Comparison of ENCODE assay signal across 8 cellular contexts in genomic region chr16:81778861-81779539, GRCh38. TPM values are rescaled to one million over a fixed set of nuclear protein-coding genes. Genes with fewer than 3 reads are reported as not detected.
A peak's percentile ranks its signal among the peaks of the same experiment; 100 is the strongest.
DNase-seq lines count a peak whose midpoint lies in the region; ATAC-seq and TF ChIP-seq lines count a peak whose summit lies in the region.

Gene PLCG2, plus strand, starts transcription at chr16:81779291. Its CDS starts 6,699 bp downstream, at chr16:81785990.

- H3K27me3 Mint-ChIP-seq in Caco-2 (ENCODE audit: insufficient read depth, unreplicated experiment): peaks cover 6% of the 10 kb centered on the region
- H3K27me3 Mint-ChIP-seq in activated naive CD4-positive, alpha-beta T cell treated with anti-CD3 and anti-CD28 coated beads, Interleukin-2, amount 10 ng/mL, durations not matched to agents 7 days and 5 days: peaks cover 85% of the 10 kb centered on the region

- H3K4me1 ChIP-seq in Caco-2 (peaks cover 7% of the 10 kb centered on the region), heart right ventricle (peaks cover 0 to 48% (median 13%) of the 10 kb centered on the region in 9 donors)

- H3K4me1 Mint-ChIP-seq in Caco-2 (ENCODE audit: low read depth, unreplicated experiment): peaks cover 19% of the 10 kb centered on the region
- H3K4me1 Mint-ChIP-seq in activated naive CD4-positive, alpha-beta T cell treated with anti-CD3 and anti-CD28 coated beads, Interleukin-2, amount 10 ng/mL, durations not matched to agents 7 days and 5 days: peaks cover 10% of the 10 kb centered on the region

- in situ Hi-C loops in SK-MEL-5 (cut with HindIII; ENCODE audit: low pct_unique_long_range_greater_than_20kb, low sequenced_read_pairs): no loop called here

- no peaks in the 10 kb centered on the region for H3K9me3 ChIP-seq in Caco-2
- H3K9me3 ChIP-seq in heart right ventricle: peaks cover 0 to 6% (median 0%) of the 10 kb centered on the region in 11 donors

- POLR2A ChIA-PET in Caco-2 (lab: Charles Lee): no interaction called here

- H3K36me3 Mint-ChIP-seq in Caco-2 (ENCODE audit: insufficient read depth, unreplicated experiment): peaks cover 5% of the 10 kb centered on the region
- H3K36me3 Mint-ChIP-seq in activated naive CD4-positive, alpha-beta T cell treated with anti-CD3 and anti-CD28 coated beads, Interleukin-2, amount 10 ng/mL, durations not matched to agents 7 days and 5 days: no peaks in the 10 kb centered on the region

- peak within 1 kb of the TSS; percentile 72 for H3K4me3 ChIP-seq in Caco-2 (ENCODE audit: low read depth, low read length)
- peak within 1 kb of the TSS; percentile 50 to 83 (median 71) for H3K4me3 ChIP-seq in heart right ventricle

- 1% methylated on average over 57 to 78 of the region's 78 CpGs for WGBS in heart right ventricle, 2 donors

- H3K4me3 Mint-ChIP-seq in Caco-2 (ENCODE audit: unreplicated experiment): peak within 1 kb of the TSS; percentile 73
- peak within 1 kb of the TSS; percentile 73 for H3K4me3 Mint-ChIP-seq in activated naive CD4-positive, alpha-beta T cell treated with anti-CD3 and anti-CD28 coated beads, Interleukin-2, amount 10 ng/mL, durations not matched to agents 7 days and 5 days

- H3K27ac ChIP-seq in heart right ventricle: peak within 1 kb of the TSS in 8 of 10 donors; percentile 40 to 91 (median 72)

- H3K36me3 ChIP-seq in Caco-2 (ENCODE audit: control insufficient read depth, insufficient read depth, low read length) (no peaks in the 10 kb centered on the region), heart right ventricle (no peaks in the 10 kb centered on the region)

- no TSS peak for BruUV-seq in Caco-2 (replicated peaks; lab: Mats Ljungman, UMichigan)

- intact Hi-C loops in Caco-2 (cut with micrococcal nuclease; ENCODE audit: unreplicated experiment) (loop anchor here (1.0 to 5.0 kb wide), 2 partner anchors 11 to 108 kb away; no protein-coding TSS in a partner anchor), heart right ventricle (cut with DNase I) (no loop called here)

- H3K27me3 ChIP-seq in Caco-2 (replicated peaks; ENCODE audit: control insufficient read depth, insufficient read depth, low read length): 0 out of 2 replicates have a peak, but pooled peaks cover 1% of the 10 kb centered on the region
- H3K27me3 ChIP-seq in heart right ventricle: peaks cover 0 to 21% (median 15%) of the 10 kb centered on the region in 7 donors

- TF ChIP-seq CTCF in Caco-2 (IDR thresholded peaks at IDR 0.05; ENCODE audit: insufficient read depth in 1 of 2, low read depth in 1 of 2, low read length in 1 of 2, severe bottlenecking in 1 of 2, unreplicated experiment in 1 of 2) (no peak), heart right ventricle (IDR thresholded peaks at IDR 0.05) (no peak)

- ATAC-seq in GM19452 (IDR thresholded peaks at IDR 0.05; ENCODE audit: unreplicated experiment): peak; percentile 82
- peak; percentile 80 for ATAC-seq in HG03520 (IDR thresholded peaks at IDR 0.05; ENCODE audit: unreplicated experiment)
- ATAC-seq in heart right ventricle: peak; percentile 81 to 95 (median 89)

- DNase-seq in Caco-2 (peak; percentile 80 to 91), SK-MEL-5 (ENCODE audit: low read depth, low spot score) (peak; percentile 54), heart right ventricle (peak; percentile 66 to 77), renal cortical epithelial cell (ENCODE audit: low read depth) (no peak), cerebellum (ENCODE audit: low spot score) (no peak)
- peak; percentile 82 for DNase-seq in activated naive CD4-positive, alpha-beta T cell treated with anti-CD3 and anti-CD28 coated beads, Interleukin-2, amount 10 ng/mL, durations not matched to agents 7 days and 5 days

- H3K9me3 Mint-ChIP-seq in Caco-2 (ENCODE audit: unreplicated experiment): no peaks in the 10 kb centered on the region
- no peaks in the 10 kb centered on the region for H3K9me3 Mint-ChIP-seq in activated naive CD4-positive, alpha-beta T cell treated with anti-CD3 and anti-CD28 coated beads, Interleukin-2, amount 10 ng/mL, durations not matched to agents 7 days and 5 days

- CTCF ChIA-PET in Caco-2 (lab: Charles Lee): interaction anchor here (1.0 to 1.5 kb wide), 3 partner anchors 14 to 250 kb away, joined by 3 to 4 read pairs (median 3); no protein-coding TSS in a partner anchor
- CTCF ChIA-PET in activated naive CD4-positive, alpha-beta T cell treated with anti-CD3 and anti-CD28 coated beads, Interleukin-2, amount 10 ng/mL, durations not matched to agents 7 days and 5 days (lab: Charles Lee): interaction anchor here (0.7 to 1.9 kb wide), 5 partner anchors 10 to 235 kb away, joined by 3 to 15 read pairs (median 3); no protein-coding TSS in a partner anchor

- peak within 1 kb of the TSS; percentile 67 for H3K27ac Mint-ChIP-seq in Caco-2 (ENCODE audit: unreplicated experiment)
- H3K27ac Mint-ChIP-seq in activated naive CD4-positive, alpha-beta T cell treated with anti-CD3 and anti-CD28 coated beads, Interleukin-2, amount 10 ng/mL, durations not matched to agents 7 days and 5 days: no peak within 1 kb of the TSS

RNA-seq across cellular contexts. Expression of gene PLCG2, which starts in this region (rescaled TPM):
- total RNA-seq in Caco-2 (2022) (10.3 and 14.4 TPM in 2 replicates), heart right ventricle (10 to 100 TPM in 2 of 10 donors, 1 to 10 TPM in 8; 4.1 to 18.2 (median 6.9) TPM), renal cortical epithelial cell (1.9 and 20.5 TPM in 2 replicates), cerebellum (3.2 TPM)
- total RNA-seq in SK-MEL-5 (2014; rRNA removed; shearing (Covaris generic)): 3.8 and 6.8 TPM in 2 replicates
- polyA plus RNA-seq in SK-MEL-5 (2015; cell fraction: cytosol; rRNA removed): 7.3 and 9.4 TPM in 2 replicates
- polyA plus RNA-seq in SK-MEL-5 (2015; cell fraction: nucleus; rRNA removed): 25.7 and 46.9 TPM in 2 replicates
- 1 to 10 TPM; 2.4 to 5.6 TPM for polyA plus RNA-seq in heart right ventricle

Comparison
In these comparisons a context has a peak if more than half of its experiments do, and no peak if none do; other contexts are left out.
1. DNase-seq: peak in Caco-2 (2 of 2), SK-MEL-5 (single experiment), activated naive CD4-positive, alpha-beta T cell treated with anti-CD3 and anti-CD28 coated beads, Interleukin-2, amount 10 ng/mL, durations not matched to agents 7 days and 5 days (single experiment) and heart right ventricle (2 of 2); none in renal cortical epithelial cell (single experiment) and cerebellum (single experiment).
2. Peak in every context shown above with its lines, with median percentiles within 50 percentile points of each other: ATAC-seq.